ENCODE assay signal across 18 cellular contexts in genomic region chr3:107630779-107631178, GRCh38.
A peak's percentile ranks its signal among the peaks of the same experiment; 100 is the strongest.
DNase-seq lines count a peak whose midpoint lies in the region; ATAC-seq and TF ChIP-seq lines count a peak whose summit lies in the region.
"Had no signal": no experiment of that assay in that cellular context is flagged by ENCODE, and none has a peak within 500 bp of the region (broad histone marks: within the 10 kb centered on the region; RNA-seq: fewer than 3 reads in every experiment).

No MANE protein-coding gene starts in this region.

- no peaks in the 10 kb centered on the region for H3K36me3 Mint-ChIP-seq in GM23338 (ENCODE audit: low read depth)
- H3K36me3 Mint-ChIP-seq in mesothelial cell of epicardium = no peaks in the 10 kb centered on the region
- H3K36me3 Mint-ChIP-seq: type B pancreatic cell had no signal

- no peak overlapping the region for H3K4me3 ChIP-seq in GM23338
- no peak overlapping the region for H3K4me3 ChIP-seq in SK-N-SH (ENCODE audit: low read depth in 2 of 2, low read length in 1 of 2)
- no peak overlapping the region for H3K4me3 ChIP-seq in testis
- H3K4me3 ChIP-seq: HAP-1 had no signal

- CTCF ChIA-PET in SK-N-SH (lab: Yijun Ruan, JAX) = interaction anchor here (0.8 to 2.4 kb wide), 3 partner anchors 14 to 57 kb away, joined by 3 to 9 read pairs (median 4); no protein-coding TSS in a partner anchor

- TF ChIP-seq POLR2A in testis (IDR thresholded peaks at IDR 0.05) = no peak

- no peak for TF ChIP-seq EP300 in SK-N-SH (IDR thresholded peaks at IDR 0.05; ENCODE audit: borderline replicate concordance in 1 of 2, low read depth in 1 of 2, low read length in 1 of 2)

- intact Hi-C loops in testis (cut with DNase I; ENCODE audit: low total_unique reads) = no loop called here

- no peaks in the 10 kb centered on the region for H3K9me3 ChIP-seq in SK-N-SH
- H3K9me3 ChIP-seq in testis = no peaks in the 10 kb centered on the region
- H3K9me3 ChIP-seq: HAP-1 had no signal

- H3K27me3 ChIP-seq in GM23338 (ENCODE audit: insufficient read depth) (no peaks in the 10 kb centered on the region), SK-N-SH (ENCODE audit: insufficient read depth) (no peaks in the 10 kb centered on the region), testis (no peaks in the 10 kb centered on the region)

- H4K20me1 ChIP-seq in GM23338 (replicated peaks; ENCODE audit: insufficient read depth) = no peaks in the 10 kb centered on the region
- no peaks in the 10 kb centered on the region for H4K20me1 ChIP-seq in SK-N-SH (ENCODE audit: insufficient read depth)

- no peak overlapping the region for H2AFZ ChIP-seq in GM23338
- no peak overlapping the region for H2AFZ ChIP-seq in SK-N-SH (ENCODE audit: low read depth)

- TF ChIP-seq CTCF in GM23338 (conservative IDR thresholded peaks at IDR 0.05; ENCODE audit: low read depth in 2 of 2) (no peak), SK-N-SH (IDR thresholded peaks at IDR 0.05) (no peak), mesothelial cell of epicardium (IDR thresholded peaks at IDR 0.05; ENCODE audit: unreplicated experiment) (no peak), testis (IDR thresholded peaks at IDR 0.05) (no peak)

- H3K4me1 Mint-ChIP-seq in GM23338 (peaks cover 28% of the 10 kb centered on the region), mesothelial cell of epicardium (peaks cover 39% of the 10 kb centered on the region)

- H3K4me1 ChIP-seq in GM23338 (ENCODE audit: insufficient read depth) (peaks cover 22% of the 10 kb centered on the region), SK-N-SH (ENCODE audit: control insufficient read depth in 1 of 2, insufficient read depth in 2 of 2, low read depth in 1 of 2, low read length in 1 of 2) (peaks cover 9 to 10% of the 10 kb centered on the region in 2 experiments), testis (no peaks in the 10 kb centered on the region)

- H3K9ac ChIP-seq in SK-N-SH = no peak overlapping the region

- no peaks in the 10 kb centered on the region for H3F3A ChIP-seq in GM23338 (replicated peaks; ENCODE audit: low read depth)
- peaks cover 7% of the 10 kb centered on the region for H3F3A ChIP-seq in SK-N-SH (replicated peaks; ENCODE audit: insufficient read depth)

- H3K27ac Mint-ChIP-seq in GM23338 (no peak overlapping the region), mesothelial cell of epicardium (peak overlapping the region; percentile 2)
- H3K27ac Mint-ChIP-seq: progenitor cell of endocrine pancreas, type B pancreatic cell had no signal

- H3K9me3 Mint-ChIP-seq in GM23338 (no peaks in the 10 kb centered on the region), mesothelial cell of epicardium (no peaks in the 10 kb centered on the region)
- H3K9me3 Mint-ChIP-seq: type B pancreatic cell had no signal

- H3K27me3 Mint-ChIP-seq in GM23338 (ENCODE audit: insufficient read depth, low read depth, poor library complexity) (no peaks in the 10 kb centered on the region), mesothelial cell of epicardium (ENCODE audit: low read depth) (no peaks in the 10 kb centered on the region)
- H3K27me3 Mint-ChIP-seq: progenitor cell of endocrine pancreas, type B pancreatic cell had no signal

- peak; percentile 25 for DNase-seq in SKM-1 treated with dmso at 0.1 percent for 144 hours (lab: John Stamatoyannopoulos, UW; ENCODE audit: unreplicated experiment)
- DNase-seq in SKM-1 (lab: John Stamatoyannopoulos, UW; ENCODE audit: unreplicated experiment) = no peak
- no peak for DNase-seq in GM23338 (ENCODE audit: low spot score)
- DNase-seq in SK-N-SH = no peak
- no peak for DNase-seq in mesothelial cell of epicardium (ENCODE audit: low spot score in 2 of 2, unreplicated experiment in 2 of 2)
- DNase-seq in testis = no peak
- no peak for DNase-seq in inferior parietal cortex (ENCODE audit: extremely low spot score)
- DNase-seq: anterior cingulate cortex, foreskin melanocyte, left ventricle myocardium superior, NCI-H526 treated with DMSO at 0.1 percent for 48 hours, RPMI8226, small intestine had no signal

- H3K79me2 ChIP-seq in GM23338 (replicated peaks; ENCODE audit: insufficient read depth) (no peaks in the 10 kb centered on the region; the same call in 1 of the 2 replicates), SK-N-SH (ENCODE audit: insufficient read depth) (no peaks in the 10 kb centered on the region)

- H3K9me2 ChIP-seq in GM23338 (ENCODE audit: insufficient read depth) = no peaks in the 10 kb centered on the region
- H3K9me2 ChIP-seq in SK-N-SH = no peaks in the 10 kb centered on the region

- no peak overlapping the region for H3K27ac ChIP-seq in GM23338 (ENCODE audit: low read depth)
- peak overlapping the region in 1 of 2 experiments; percentile 12; a peak in 1 of 4 replicates for H3K27ac ChIP-seq in SK-N-SH (ENCODE audit: low read depth in 2 of 2, low read length in 1 of 2)
- H3K27ac ChIP-seq in testis = no peak overlapping the region
- H3K27ac ChIP-seq: C4-2B had no signal

- H3K4me2 ChIP-seq in GM23338 = no peak overlapping the region
- no peak overlapping the region for H3K4me2 ChIP-seq in SK-N-SH

- POLR2A ChIA-PET in SK-N-SH (lab: Yijun Ruan, JAX) = no interaction called here

- ATAC-seq in GM23338 = peak; percentile 40; the same call in 1 of the 3 replicates
- no peak for ATAC-seq in HG02870 (IDR thresholded peaks at IDR 0.05; ENCODE audit: unreplicated experiment)
- ATAC-seq: left ventricle myocardium superior had no signal

- H3K4me3 Mint-ChIP-seq in GM23338 (no peak overlapping the region), mesothelial cell of epicardium (no peak overlapping the region)
- H3K4me3 Mint-ChIP-seq: type B pancreatic cell had no signal

- H3K36me3 ChIP-seq in GM23338 (ENCODE audit: insufficient read depth) (no peaks in the 10 kb centered on the region), SK-N-SH (replicated peaks in 1 of 2; ENCODE audit: control insufficient read depth in 1 of 2, insufficient read depth in 2 of 2, low read length in 1 of 2) (no peaks in the 10 kb centered on the region), testis (ENCODE audit: low read depth, missing control alignments) (no peaks in the 10 kb centered on the region)
- H3K36me3 ChIP-seq: HAP-1 had no signal

- TF ChIP-seq RAD21 in SK-N-SH (IDR thresholded peaks at IDR 0.05; ENCODE audit: low read length) = no peak

TF ChIP-seq in SK-N-SH, 30 proteins besides CTCF, POLR2A, EP300 and RAD21:
- TF ChIP-seq ELF1 (IDR thresholded peaks at IDR 0.05) = no peak
- TF ChIP-seq CHD2 (IDR thresholded peaks at IDR 0.05; ENCODE audit: low read length, partially characterized antibody) = no peak
- no peak for TF ChIP-seq FOXJ3 (CRISPR knock-in tag; IDR thresholded peaks at IDR 0.05)
- 0 out of 2 replicates have a peak, but pooled peaks have one; percentile 32 for TF ChIP-seq PBX3 (IDR thresholded peaks at IDR 0.05)
- TF ChIP-seq RFX5 (IDR thresholded peaks at IDR 0.05; ENCODE audit: low read length) = no peak
